Comparison of ENCODE assay signal across 3 cellular contexts in the genomic region with DNA sequence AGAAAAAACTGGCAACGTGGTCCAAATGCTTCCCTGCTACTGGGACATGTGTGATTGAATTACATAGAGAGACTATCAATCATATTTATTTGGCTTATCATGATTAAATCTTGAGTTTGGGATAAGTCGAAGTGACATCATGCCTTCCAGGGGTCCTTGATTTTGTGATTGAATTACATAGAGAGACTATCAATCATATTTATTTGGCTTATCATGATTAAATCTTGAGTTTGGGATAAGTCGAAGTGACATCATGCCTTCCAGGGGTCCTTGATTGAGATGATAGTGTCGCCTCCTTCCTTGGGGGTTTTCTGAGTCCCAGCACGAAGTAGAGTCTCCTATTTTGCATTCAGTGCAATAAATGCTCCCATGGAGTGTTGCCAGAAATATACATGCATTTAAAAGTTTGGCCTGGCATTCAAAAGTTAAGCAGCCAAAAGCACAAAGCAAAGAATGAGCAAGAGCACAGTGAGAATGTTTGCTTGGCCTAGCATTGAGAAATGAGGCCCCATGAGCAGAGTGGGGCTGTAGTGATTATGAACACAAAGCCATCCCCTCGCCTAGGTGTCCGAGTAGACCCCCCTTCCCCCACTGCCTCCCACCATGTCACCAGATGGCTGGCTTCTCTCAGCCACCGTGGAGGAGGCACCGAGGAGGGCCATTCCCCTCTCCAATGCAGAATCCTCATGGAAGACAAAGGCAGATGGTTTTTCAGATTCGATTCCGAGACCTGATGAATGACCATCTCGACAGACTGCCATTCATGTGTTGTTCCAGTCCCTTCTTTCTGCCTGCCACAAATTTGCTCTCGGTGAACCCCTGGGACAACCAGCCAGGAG.
TF ChIP-seq lines count a peak whose summit lies in the region.

No MANE protein-coding gene starts in this region.

TF ChIP-seq in SK-N-SH treated with all-trans-retinoic acid at 6 μM for 48 hours, 23 proteins besides CTCF, POLR2A, EP300 and RAD21:
- TF ChIP-seq, protein P1, sequence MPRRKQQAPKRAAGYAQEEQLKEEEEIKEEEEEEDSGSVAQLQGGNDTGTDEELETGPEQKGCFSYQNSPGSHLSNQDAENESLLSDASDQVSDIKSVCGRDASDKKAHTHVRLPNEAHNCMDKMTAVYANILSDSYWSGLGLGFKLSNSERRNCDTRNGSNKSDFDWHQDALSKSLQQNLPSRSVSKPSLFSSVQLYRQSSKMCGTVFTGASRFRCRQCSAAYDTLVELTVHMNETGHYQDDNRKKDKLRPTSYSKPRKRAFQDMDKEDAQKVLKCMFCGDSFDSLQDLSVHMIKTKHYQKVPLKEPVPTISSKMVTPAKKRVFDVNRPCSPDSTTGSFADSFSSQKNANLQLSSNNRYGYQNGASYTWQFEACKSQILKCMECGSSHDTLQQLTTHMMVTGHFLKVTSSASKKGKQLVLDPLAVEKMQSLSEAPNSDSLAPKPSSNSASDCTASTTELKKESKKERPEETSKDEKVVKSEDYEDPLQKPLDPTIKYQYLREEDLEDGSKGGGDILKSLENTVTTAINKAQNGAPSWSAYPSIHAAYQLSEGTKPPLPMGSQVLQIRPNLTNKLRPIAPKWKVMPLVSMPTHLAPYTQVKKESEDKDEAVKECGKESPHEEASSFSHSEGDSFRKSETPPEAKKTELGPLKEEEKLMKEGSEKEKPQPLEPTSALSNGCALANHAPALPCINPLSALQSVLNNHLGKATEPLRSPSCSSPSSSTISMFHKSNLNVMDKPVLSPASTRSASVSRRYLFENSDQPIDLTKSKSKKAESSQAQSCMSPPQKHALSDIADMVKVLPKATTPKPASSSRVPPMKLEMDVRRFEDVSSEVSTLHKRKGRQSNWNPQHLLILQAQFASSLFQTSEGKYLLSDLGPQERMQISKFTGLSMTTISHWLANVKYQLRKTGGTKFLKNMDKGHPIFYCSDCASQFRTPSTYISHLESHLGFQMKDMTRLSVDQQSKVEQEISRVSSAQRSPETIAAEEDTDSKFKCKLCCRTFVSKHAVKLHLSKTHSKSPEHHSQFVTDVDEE (CRISPR knock-in tag; IDR thresholded peaks at IDR 0.05) = 0 out of 2 replicates have a peak, but pooled peaks have one; percentile 40
- TF ChIP-seq ISL1 (CRISPR knock-in tag; IDR thresholded peaks at IDR 0.05) = peak; percentile 43
- no peak for TF ChIP-seq ZNF8 (CRISPR knock-in tag; IDR thresholded peaks at IDR 0.05)
- no peak for TF ChIP-seq ZFP30 (CRISPR knock-in tag; IDR thresholded peaks at IDR 0.05)
- no peak for TF ChIP-seq BACH2 (CRISPR knock-in tag; IDR thresholded peaks at IDR 0.05; ENCODE audit: borderline replicate concordance)

TF ChIP-seq in SK-N-SH, 30 proteins besides CTCF, POLR2A, EP300 and RAD21 (continued from another document):
- TF ChIP-seq, protein P2, sequence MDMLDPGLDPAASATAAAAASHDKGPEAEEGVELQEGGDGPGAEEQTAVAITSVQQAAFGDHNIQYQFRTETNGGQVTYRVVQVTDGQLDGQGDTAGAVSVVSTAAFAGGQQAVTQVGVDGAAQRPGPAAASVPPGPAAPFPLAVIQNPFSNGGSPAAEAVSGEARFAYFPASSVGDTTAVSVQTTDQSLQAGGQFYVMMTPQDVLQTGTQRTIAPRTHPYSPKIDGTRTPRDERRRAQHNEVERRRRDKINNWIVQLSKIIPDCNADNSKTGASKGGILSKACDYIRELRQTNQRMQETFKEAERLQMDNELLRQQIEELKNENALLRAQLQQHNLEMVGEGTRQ (IDR thresholded peaks at IDR 0.05; ENCODE audit: borderline replicate concordance, low read depth, low read length) = no peak
- TF ChIP-seq MEF2A (IDR thresholded peaks at IDR 0.05; ENCODE audit: borderline replicate concordance, low read depth) (no peak), NRF1 (IDR thresholded peaks at IDR 0.05; ENCODE audit: low read depth, low read length) (no peak), MXI1 (IDR thresholded peaks at IDR 0.05; ENCODE audit: low read depth, low read length) (no peak), FOSL2 (IDR thresholded peaks at IDR 0.05; ENCODE audit: borderline replicate concordance, low read depth) (no peak), TCF12 (IDR thresholded peaks at IDR 0.05) (no peak), SMC3 (IDR thresholded peaks at IDR 0.05; ENCODE audit: low read depth, low read length) (no peak), JUND (IDR thresholded peaks at IDR 0.05) (no peak), YY1 (IDR thresholded peaks at IDR 0.05; ENCODE audit: low read depth) (no peak), RCOR1 (IDR thresholded peaks at IDR 0.05; ENCODE audit: low read length) (no peak), EZH2phosphoT487 (IDR thresholded peaks at IDR 0.05; ENCODE audit: borderline replicate concordance, low read depth) (no peak), FOXM1 (IDR thresholded peaks at IDR 0.05; ENCODE audit: low read depth) (no peak), GATA2 (CRISPR knock-in tag; IDR thresholded peaks at IDR 0.05) (no peak), FOXJ3 (CRISPR knock-in tag; IDR thresholded peaks at IDR 0.05) (no peak), GABPA (IDR thresholded peaks at IDR 0.05; ENCODE audit: low read depth) (no peak)
- TF ChIP-seq, protein P3, sequence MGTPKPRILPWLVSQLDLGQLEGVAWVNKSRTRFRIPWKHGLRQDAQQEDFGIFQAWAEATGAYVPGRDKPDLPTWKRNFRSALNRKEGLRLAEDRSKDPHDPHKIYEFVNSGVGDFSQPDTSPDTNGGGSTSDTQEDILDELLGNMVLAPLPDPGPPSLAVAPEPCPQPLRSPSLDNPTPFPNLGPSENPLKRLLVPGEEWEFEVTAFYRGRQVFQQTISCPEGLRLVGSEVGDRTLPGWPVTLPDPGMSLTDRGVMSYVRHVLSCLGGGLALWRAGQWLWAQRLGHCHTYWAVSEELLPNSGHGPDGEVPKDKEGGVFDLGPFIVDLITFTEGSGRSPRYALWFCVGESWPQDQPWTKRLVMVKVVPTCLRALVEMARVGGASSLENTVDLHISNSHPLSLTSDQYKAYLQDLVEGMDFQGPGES (IDR thresholded peaks at IDR 0.05; ENCODE audit: low read depth, low read length) = no peak
- TF ChIP-seq, protein P4, sequence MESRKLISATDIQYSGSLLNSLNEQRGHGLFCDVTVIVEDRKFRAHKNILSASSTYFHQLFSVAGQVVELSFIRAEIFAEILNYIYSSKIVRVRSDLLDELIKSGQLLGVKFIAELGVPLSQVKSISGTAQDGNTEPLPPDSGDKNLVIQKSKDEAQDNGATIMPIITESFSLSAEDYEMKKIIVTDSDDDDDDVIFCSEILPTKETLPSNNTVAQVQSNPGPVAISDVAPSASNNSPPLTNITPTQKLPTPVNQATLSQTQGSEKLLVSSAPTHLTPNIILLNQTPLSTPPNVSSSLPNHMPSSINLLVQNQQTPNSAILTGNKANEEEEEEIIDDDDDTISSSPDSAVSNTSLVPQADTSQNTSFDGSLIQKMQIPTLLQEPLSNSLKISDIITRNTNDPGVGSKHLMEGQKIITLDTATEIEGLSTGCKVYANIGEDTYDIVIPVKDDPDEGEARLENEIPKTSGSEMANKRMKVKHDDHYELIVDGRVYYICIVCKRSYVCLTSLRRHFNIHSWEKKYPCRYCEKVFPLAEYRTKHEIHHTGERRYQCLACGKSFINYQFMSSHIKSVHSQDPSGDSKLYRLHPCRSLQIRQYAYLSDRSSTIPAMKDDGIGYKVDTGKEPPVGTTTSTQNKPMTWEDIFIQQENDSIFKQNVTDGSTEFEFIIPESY (IDR thresholded peaks at IDR 0.05; ENCODE audit: borderline replicate concordance, low read depth) = no peak
- TF ChIP-seq, protein P5, sequence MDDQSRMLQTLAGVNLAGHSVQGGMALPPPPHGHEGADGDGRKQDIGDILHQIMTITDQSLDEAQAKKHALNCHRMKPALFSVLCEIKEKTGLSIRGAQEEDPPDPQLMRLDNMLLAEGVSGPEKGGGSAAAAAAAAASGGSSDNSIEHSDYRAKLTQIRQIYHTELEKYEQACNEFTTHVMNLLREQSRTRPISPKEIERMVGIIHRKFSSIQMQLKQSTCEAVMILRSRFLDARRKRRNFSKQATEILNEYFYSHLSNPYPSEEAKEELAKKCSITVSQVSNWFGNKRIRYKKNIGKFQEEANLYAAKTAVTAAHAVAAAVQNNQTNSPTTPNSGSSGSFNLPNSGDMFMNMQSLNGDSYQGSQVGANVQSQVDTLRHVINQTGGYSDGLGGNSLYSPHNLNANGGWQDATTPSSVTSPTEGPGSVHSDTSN (IDR thresholded peaks at IDR 0.05) = no peak

TF ChIP-seq in HEK293T, 16 proteins besides CTCF, POLR2A, EP300 and RAD21 (continued from another document):
- TF ChIP-seq, protein P6, sequence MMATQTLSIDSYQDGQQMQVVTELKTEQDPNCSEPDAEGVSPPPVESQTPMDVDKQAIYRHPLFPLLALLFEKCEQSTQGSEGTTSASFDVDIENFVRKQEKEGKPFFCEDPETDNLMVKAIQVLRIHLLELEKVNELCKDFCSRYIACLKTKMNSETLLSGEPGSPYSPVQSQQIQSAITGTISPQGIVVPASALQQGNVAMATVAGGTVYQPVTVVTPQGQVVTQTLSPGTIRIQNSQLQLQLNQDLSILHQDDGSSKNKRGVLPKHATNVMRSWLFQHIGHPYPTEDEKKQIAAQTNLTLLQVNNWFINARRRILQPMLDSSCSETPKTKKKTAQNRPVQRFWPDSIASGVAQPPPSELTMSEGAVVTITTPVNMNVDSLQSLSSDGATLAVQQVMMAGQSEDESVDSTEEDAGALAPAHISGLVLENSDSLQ (IDR thresholded peaks at IDR 0.05) = peak; percentile 94
- TF ChIP-seq L3MBTL2 (conservative IDR thresholded peaks at IDR 0.05) (no peak), FOXM1 (IDR thresholded peaks at IDR 0.05; ENCODE audit: borderline replicate concordance) (no peak), CTBP1 (IDR thresholded peaks at IDR 0.05; ENCODE audit: borderline replicate concordance) (peak; percentile 90)
